ENCODE assay signal across 8 cellular contexts in genomic region chr9:112174965-112175795, GRCh38. TPM values are rescaled to one million over a fixed set of nuclear protein-coding genes. Genes with fewer than 3 reads are reported as not detected.
DNase-seq lines count a peak whose midpoint lies in the region; ATAC-seq and FAIRE-seq lines count a peak whose summit lies in the region.

SUSD1 (minus strand) TSS chr9:112175297; CDS start chr9:112175235, 62 bp downstream.

- DNase-seq in NCI-H146 (lab: John Stamatoyannopoulos, UW) (peak; percentile 63), NCI-H146 treated with DMSO at 0.1 percent for 48 hours (lab: John Stamatoyannopoulos, UW; ENCODE audit: unreplicated experiment) (no peak), KBM-7 (peak; percentile 49), epithelial cell of prostate (ENCODE audit: low read depth, low spot score) (no peak), myocyte (ENCODE audit: low read depth) (peak; percentile 20), urothelium cell line (ENCODE audit: low spot score) (peak; percentile 51)
- DNase-seq in activated CD4-positive, alpha-beta T cell treated with anti-CD3 and anti-CD28 coated beads, Interleukin-2, amount 10 ng/mL, durations not matched to agents 24 days and 14 days: peak; percentile 82

- peaks cover 5% of the 10 kb centered on the region for H3K27me3 Mint-ChIP-seq in activated CD4-positive, alpha-beta T cell treated with anti-CD3 and anti-CD28 coated beads, Interleukin-2, amount 10 ng/mL, durations not matched to agents 24 days and 14 days

- peak; percentile 41 for ATAC-seq in GM21737 (IDR thresholded peaks at IDR 0.05; ENCODE audit: unreplicated experiment)

- intact Hi-C loops in activated CD4-positive, alpha-beta T cell treated with anti-CD3 and anti-CD28 coated beads, Interleukin-2, amount 10 ng/mL, durations not matched to agents 24 days and 14 days (cut with micrococcal nuclease): no loop called here

- in situ Hi-C loops in KBM-7 (cut with MboI; ENCODE audit: low pct_unique_long_range_greater_than_20kb, low sequenced_read_pairs): no loop called here

- H3K9me3 Mint-ChIP-seq in activated CD4-positive, alpha-beta T cell treated with anti-CD3 and anti-CD28 coated beads, Interleukin-2, amount 10 ng/mL, durations not matched to agents 24 days and 14 days: peaks cover 7% of the 10 kb centered on the region

- no peak for FAIRE-seq in urothelium cell line (lab: Jason Lieb, UNC)

- H3K36me3 Mint-ChIP-seq in activated CD4-positive, alpha-beta T cell treated with anti-CD3 and anti-CD28 coated beads, Interleukin-2, amount 10 ng/mL, durations not matched to agents 24 days and 14 days (ENCODE audit: low read depth): peaks cover 15% of the 10 kb centered on the region

- peak within 1 kb of the TSS; percentile 80 for H3K27ac ChIP-seq in epithelial cell of prostate

- peak within 1 kb of the TSS; percentile 90 for H3K4me3 Mint-ChIP-seq in activated CD4-positive, alpha-beta T cell treated with anti-CD3 and anti-CD28 coated beads, Interleukin-2, amount 10 ng/mL, durations not matched to agents 24 days and 14 days

- H3K4me1 Mint-ChIP-seq in activated CD4-positive, alpha-beta T cell treated with anti-CD3 and anti-CD28 coated beads, Interleukin-2, amount 10 ng/mL, durations not matched to agents 24 days and 14 days: peaks cover 61% of the 10 kb centered on the region

- H3K27ac Mint-ChIP-seq in activated CD4-positive, alpha-beta T cell treated with anti-CD3 and anti-CD28 coated beads, Interleukin-2, amount 10 ng/mL, durations not matched to agents 24 days and 14 days: peak within 1 kb of the TSS; percentile 94

RNA-seq across cellular contexts. Expression of gene SUSD1, which starts in this region (rescaled TPM):
- 3.4 and 4.8 TPM in 2 replicates for total RNA-seq in activated CD4-positive, alpha-beta T cell treated with anti-CD3 and anti-CD28 coated beads, Interleukin-2, amount 10 ng/mL, durations not matched to agents 24 days and 14 days
- 3.3 and 7.1 TPM in 2 replicates for total RNA-seq in myocyte
- polyA plus RNA-seq in myocyte (2012): 1.1 TPM

Comparison
In these comparisons a context has a peak if more than half of its experiments do, and no peak if none do; other contexts are left out.
1. DNase-seq: peak in NCI-H146 (single experiment), KBM-7 (single experiment), activated CD4-positive, alpha-beta T cell treated with anti-CD3 and anti-CD28 coated beads, Interleukin-2, amount 10 ng/mL, durations not matched to agents 24 days and 14 days (single experiment), myocyte (single experiment) and urothelium cell line (single experiment); none in NCI-H146 treated with DMSO at 0.1 percent for 48 hours (single experiment) and epithelial cell of prostate (single experiment).